27 cellular contexts compared by ENCODE assay signal in the genomic region with DNA sequence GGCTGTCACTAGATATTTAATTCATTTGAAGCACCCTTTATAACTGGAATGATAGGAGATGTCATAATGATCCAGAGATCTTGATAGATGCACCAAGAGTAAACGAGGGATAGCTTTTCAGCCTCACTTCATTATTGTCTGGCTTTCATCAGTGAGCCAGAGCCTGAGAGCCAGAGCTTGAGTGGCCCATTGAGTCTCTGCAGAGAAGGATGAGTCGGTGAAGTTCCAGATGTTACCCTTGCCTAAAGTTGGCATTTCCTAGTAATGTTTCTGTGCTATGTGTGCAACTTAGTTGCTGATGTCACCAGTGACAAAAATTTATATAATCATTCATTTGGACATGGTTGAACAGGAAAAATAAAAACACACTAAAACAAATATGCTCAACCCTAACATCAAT. TPM values are rescaled to one million over a fixed set of nuclear protein-coding genes. Genes with fewer than 3 reads are reported as not detected.
"Had no signal": no experiment of that assay in that cellular context is flagged by ENCODE, and none has a peak within 500 bp of the region (broad histone marks: within the 10 kb centered on the region; RNA-seq: fewer than 3 reads in every experiment).

No MANE protein-coding gene starts in this region.

- ATAC-seq: activated CD8-positive, alpha-beta memory T cell treated with anti-CD3 and anti-CD28 coated beads, Interleukin-2, amount 10 ng/mL, durations not matched to agents 7 days and 5 days; activated CD8-positive, alpha-beta T cell treated with anti-CD3 and anti-CD28 coated beads for 36 hours; foreskin keratinocyte; natural killer cell; pancreas; psoas muscle; stimulated activated naive CD8-positive, alpha-beta T cell treated with anti-CD3 and anti-CD28 coated beads, Interleukin-15, Interleukin-2, amounts not matched to agents 100 U/mL and 50 U/mL, for 24 hours had no signal

- H3K4me3 ChIP-seq: ascending aorta, esophagus squamous epithelium, lung, pancreas, psoas muscle, right atrium auricular region, thyroid gland had no signal

- DNase-seq: activated CD4-positive, alpha-beta T cell treated with anti-CD3 and anti-CD28 coated beads, Interleukin-2, amount 10 ng/mL, durations not matched to agents 7 days and 5 days; activated CD4-positive, CD25-positive, alpha-beta regulatory T cell treated with anti-CD3 and anti-CD28 coated beads, Interleukin-2, amount 50 U/mL, for 72 hours; activated CD8-positive, alpha-beta memory T cell treated with anti-CD3 and anti-CD28 coated beads, Interleukin-2, amount 10 ng/mL, durations not matched to agents 7 days and 5 days; activated CD8-positive, alpha-beta T cell treated with anti-CD3 and anti-CD28 coated beads for 36 hours; activated gamma-delta T cell treated with Interleukin-2 at 50 U/mL for 16 hours; central memory CD4-positive, alpha-beta T cell; endodermal cell; esophagus squamous epithelium; foreskin keratinocyte; kidney; natural killer cell; pancreas; psoas muscle; stimulated activated CD4-positive, alpha-beta T cell treated with anti-CD3 and anti-CD28 coated beads, Interleukin-12 subunit alpha, Interleukin-12 subunit beta, amount 100 ng/mL, for 4 hours; stimulated activated CD4-positive, alpha-beta T cell treated with anti-CD3 and anti-CD28 coated beads, Interleukin-4, amount 100 ng/mL, for 4 hours; stimulated activated naive CD8-positive, alpha-beta T cell treated with anti-CD3 and anti-CD28 coated beads, Interleukin-15, Interleukin-2, amounts not matched to agents 100 U/mL and 50 U/mL, for 24 hours; substantia nigra; T-helper 1 cell; thyroid gland; WERI-Rb-1 had no signal

- H3K36me3 ChIP-seq: ascending aorta, esophagus squamous epithelium, pancreas, right atrium auricular region, thyroid gland, WERI-Rb-1 had no signal

- H3K27me3 ChIP-seq: ascending aorta, esophagus squamous epithelium, pancreas, right atrium auricular region, thyroid gland had no signal

- H3K4me1 ChIP-seq: esophagus squamous epithelium, foreskin keratinocyte, pancreas, psoas muscle, thyroid gland had no signal

- H3K27ac ChIP-seq: ascending aorta, esophagus squamous epithelium, foreskin keratinocyte, pancreas, psoas muscle, right atrium auricular region, thyroid gland, WERI-Rb-1 had no signal

- H3K9me3 ChIP-seq: ascending aorta, esophagus squamous epithelium, pancreas, psoas muscle, right atrium auricular region, thyroid gland had no signal

RNA-seq across cellular contexts. Expression of a gene that starts 11.6 kb away (rescaled TPM):
- total RNA-seq: activated CD4-positive, alpha-beta T cell treated with anti-CD3 and anti-CD28 coated beads, Interleukin-2, amount 10 ng/mL, durations not matched to agents 7 days and 5 days; activated CD8-positive, alpha-beta memory T cell treated with anti-CD3 and anti-CD28 coated beads, Interleukin-2, amount 10 ng/mL, durations not matched to agents 7 days and 5 days; activated CD8-positive, alpha-beta T cell treated with anti-CD3 and anti-CD28 coated beads for 36 hours; ascending aorta; esophagus squamous epithelium; foreskin keratinocyte; glomerular endothelial cell; kidney; lung; mesothelial cell of epicardium; natural killer cell; pancreas; thyroid gland had no signal
- polyA plus RNA-seq: adipose tissue, foreskin keratinocyte, lung, pancreas, psoas muscle, urinary bladder had no signal
